20 cellular contexts compared by ENCODE assay signal in genomic region chr5:153159611-153160010, GRCh38.
DNase-seq lines count a peak whose midpoint lies in the region; ATAC-seq and TF ChIP-seq lines count a peak whose summit lies in the region.
"Had no signal": no experiment of that assay in that cellular context is flagged by ENCODE, and none has a peak within 500 bp of the region (broad histone marks: within the 10 kb centered on the region; RNA-seq: fewer than 3 reads in every experiment).

No MANE protein-coding gene starts in this region.

- H3K14ac ChIP-seq in mesenchymal stem cell (ENCODE audit: low read length in 2 of 2), result no peak overlapping the region

- H3K27me3 ChIP-seq in mesenchymal stem cell (ENCODE audit: control insufficient read depth in 1 of 2, insufficient read depth in 1 of 2, low read length in 2 of 2) (no peaks in the 10 kb centered on the region), dorsolateral prefrontal cortex (no peaks in the 10 kb centered on the region)
- H3K27me3 ChIP-seq: BLaER1 treated with 17β-estradiol and CSF1 and Interleukin-3, amounts not matched to agents 10 nM and 100 nM had no signal

- H3K79me1 ChIP-seq in mesenchymal stem cell (replicated peaks; ENCODE audit: low read length, poor library complexity, severe bottlenecking), result no peaks in the 10 kb centered on the region

- H3K27ac ChIP-seq in mesenchymal stem cell (ENCODE audit: low read length, poor library complexity, severe bottlenecking), result no peak overlapping the region
- H3K27ac ChIP-seq in dorsolateral prefrontal cortex, result no peak overlapping the region
- H3K27ac ChIP-seq: BLaER1 treated with 17β-estradiol and CSF1 and Interleukin-3, amounts not matched to agents 10 nM and 100 nM; psoas muscle had no signal

- TF ChIP-seq CTCF in choroid plexus epithelial cell (conservative IDR thresholded peaks at IDR 0.05; ENCODE audit: low read depth, low read length), result no peak
- TF ChIP-seq CTCF in dorsolateral prefrontal cortex (IDR thresholded peaks at IDR 0.05 in 54 of 56, conservative IDR thresholded peaks at IDR 0.05 in 2 of 56; ENCODE audit: low read depth in 1 of 56, partially characterized antibody in 56 of 56), result no peak

- no peaks in the 10 kb centered on the region for H3K36me3 Mint-ChIP-seq in naive thymus-derived CD8-positive, alpha-beta T cell
- H3K36me3 Mint-ChIP-seq: activated naive CD8-positive, alpha-beta T cell treated with anti-CD3 and anti-CD28 coated beads, Interleukin-2, amount 10 ng/mL, durations not matched to agents 7 days and 5 days; naive B cell had no signal

- no peaks in the 10 kb centered on the region for H3K9me3 ChIP-seq in mesenchymal stem cell (ENCODE audit: control insufficient read depth, low read length)
- H3K9me3 ChIP-seq: BLaER1 treated with 17β-estradiol and CSF1 and Interleukin-3, amounts not matched to agents 10 nM and 100 nM; psoas muscle had no signal

- no peak overlapping the region for H3K27ac Mint-ChIP-seq in naive thymus-derived CD8-positive, alpha-beta T cell
- H3K27ac Mint-ChIP-seq: activated naive CD8-positive, alpha-beta T cell treated with anti-CD3 and anti-CD28 coated beads, Interleukin-2, amount 10 ng/mL, durations not matched to agents 7 days and 5 days; GM23338 had no signal

- no peak overlapping the region for H2AK5ac ChIP-seq in mesenchymal stem cell (ENCODE audit: low read length, severe bottlenecking)

- intact Hi-C loops in dorsolateral prefrontal cortex (cut with DNase I), result no loop called here

- 9% methylated on average over 3 of the region's 3 CpGs for WGBS in mesenchymal stem cell

- H3K4me1 Mint-ChIP-seq in naive thymus-derived CD8-positive, alpha-beta T cell, result no peaks in the 10 kb centered on the region
- H3K4me1 Mint-ChIP-seq: activated naive CD8-positive, alpha-beta T cell treated with anti-CD3 and anti-CD28 coated beads, Interleukin-2, amount 10 ng/mL, durations not matched to agents 7 days and 5 days; central memory CD8-positive, alpha-beta T cell; naive B cell had no signal

- ATAC-seq in naive thymus-derived CD8-positive, alpha-beta T cell, result no peak
- ATAC-seq in GM19397 (IDR thresholded peaks at IDR 0.05; ENCODE audit: unreplicated experiment), result no peak
- ATAC-seq: activated T-cell treated with anti-CD3 and anti-CD28 coated beads, Interleukin-2, amount 50 U/mL, for 4 hours; GM23338; left ventricle myocardium superior; psoas muscle had no signal

- H3K27me3 Mint-ChIP-seq in naive thymus-derived CD8-positive, alpha-beta T cell, result no peaks in the 10 kb centered on the region
- H3K27me3 Mint-ChIP-seq: activated naive CD8-positive, alpha-beta T cell treated with anti-CD3 and anti-CD28 coated beads, Interleukin-2, amount 10 ng/mL, durations not matched to agents 7 days and 5 days; central memory CD8-positive, alpha-beta T cell; naive B cell had no signal

- H3K4me3 Mint-ChIP-seq in naive thymus-derived CD8-positive, alpha-beta T cell, result no peak overlapping the region
- H3K4me3 Mint-ChIP-seq: activated naive CD8-positive, alpha-beta T cell treated with anti-CD3 and anti-CD28 coated beads, Interleukin-2, amount 10 ng/mL, durations not matched to agents 7 days and 5 days; activated T-cell treated with anti-CD3 and anti-CD28 coated beads, Interleukin-2, amount 50 U/mL, for 4 hours; central memory CD8-positive, alpha-beta T cell; GM23338; naive B cell had no signal

- H3K4me1 ChIP-seq in mesenchymal stem cell (ENCODE audit: control insufficient read depth, insufficient read depth, low read depth, low read length), result no peaks in the 10 kb centered on the region
- H3K4me1 ChIP-seq: BLaER1 treated with 17β-estradiol and CSF1 and Interleukin-3, amounts not matched to agents 10 nM and 100 nM; psoas muscle had no signal

- H4K91ac ChIP-seq in mesenchymal stem cell (ENCODE audit: low read length), result no peak overlapping the region

- H2BK15ac ChIP-seq in mesenchymal stem cell (ENCODE audit: low read depth, poor library complexity, severe bottlenecking), result no peak overlapping the region

- H3K23ac ChIP-seq in mesenchymal stem cell (ENCODE audit: low read length in 2 of 2), result no peak overlapping the region

- H4K8ac ChIP-seq in mesenchymal stem cell (ENCODE audit: low read length), result no peak overlapping the region

- peaks cover 0 to 21% (median 3%) of the 10 kb centered on the region in 9 donors for H3K9me3 Mint-ChIP-seq in naive thymus-derived CD8-positive, alpha-beta T cell
- H3K9me3 Mint-ChIP-seq: activated naive CD8-positive, alpha-beta T cell treated with anti-CD3 and anti-CD28 coated beads, Interleukin-2, amount 10 ng/mL, durations not matched to agents 7 days and 5 days; GM23338 had no signal

- no peak overlapping the region for H3K4ac ChIP-seq in mesenchymal stem cell (ENCODE audit: low read depth in 1 of 2, low read length in 2 of 2)

- no peak overlapping the region for H2BK12ac ChIP-seq in mesenchymal stem cell (ENCODE audit: low read length in 2 of 2)

- no peak overlapping the region for H2BK120ac ChIP-seq in mesenchymal stem cell (ENCODE audit: low read depth, low read length)

- H3K4me2 ChIP-seq in mesenchymal stem cell (ENCODE audit: low read length, poor library complexity, severe bottlenecking), result no peak overlapping the region
- H3K4me2 ChIP-seq: BLaER1 treated with 17β-estradiol and CSF1 and Interleukin-3, amounts not matched to agents 10 nM and 100 nM; GM23338 had no signal

- no peak overlapping the region for H3K9ac ChIP-seq in mesenchymal stem cell (ENCODE audit: low read length)
- H3K9ac ChIP-seq: BLaER1 treated with 17β-estradiol and CSF1 and Interleukin-3, amounts not matched to agents 10 nM and 100 nM had no signal

- peak; percentile 34 for DNase-seq in AG20443 (ENCODE audit: low spot score)
- DNase-seq in HT1080 (ENCODE audit: low read depth), result peak; percentile 86
- peak; percentile 13 for DNase-seq in choroid plexus epithelial cell (ENCODE audit: low read depth)
- DNase-seq in mesenchymal stem cell, result peak; percentile 60
- no peak for DNase-seq in NCI-H748 treated with DMSO at 0.1 percent for 48 hours (lab: John Stamatoyannopoulos, UW)
- no peak for DNase-seq in naive thymus-derived CD8-positive, alpha-beta T cell
- DNase-seq in dorsolateral prefrontal cortex, result no peak
- DNase-seq: activated CD4-positive, alpha-beta T cell treated with anti-CD3 and anti-CD28 coated beads, Interleukin-2, amount 50 U/mL, for 48 hours; activated naive CD8-positive, alpha-beta T cell treated with anti-CD3 and anti-CD28 coated beads, Interleukin-2, amount 10 ng/mL, durations not matched to agents 7 days and 5 days; activated T-cell treated with anti-CD3 and anti-CD28 coated beads, Interleukin-2, amount 50 U/mL, for 4 hours; hypothalamus; left ventricle myocardium superior; naive B cell; NCI-H1436; NCI-H510A; psoas muscle had no signal

- H3K18ac ChIP-seq in mesenchymal stem cell (ENCODE audit: low read depth in 1 of 2, low read length in 2 of 2), result no peak overlapping the region

- H2AFZ ChIP-seq in mesenchymal stem cell (ENCODE audit: low read depth, low read length), result no peak overlapping the region
- H2AFZ ChIP-seq: GM23338 had no signal

- H3K4me3 ChIP-seq in choroid plexus epithelial cell (ENCODE audit: low read depth, low read length) (no peak overlapping the region), mesenchymal stem cell (ENCODE audit: insufficient read depth in 1 of 2, low read depth in 1 of 2, low read length in 2 of 2) (no peak overlapping the region), dorsolateral prefrontal cortex (no peak overlapping the region)
- H3K4me3 ChIP-seq: BLaER1 treated with 17β-estradiol and CSF1 and Interleukin-3, amounts not matched to agents 10 nM and 100 nM; GM23338; psoas muscle had no signal

- POLR2A ChIA-PET in naive thymus-derived CD8-positive, alpha-beta T cell (lab: Charles Lee), result no interaction called here

- no peak overlapping the region for H2BK5ac ChIP-seq in mesenchymal stem cell (ENCODE audit: low read depth, low read length, poor library complexity, severe bottlenecking)

- H3K36me3 ChIP-seq in mesenchymal stem cell (ENCODE audit: control insufficient read depth in 1 of 2, insufficient read depth in 2 of 2, low read depth in 1 of 2, low read length in 2 of 2), result no peaks in the 10 kb centered on the region
- H3K36me3 ChIP-seq: BLaER1 treated with 17β-estradiol and CSF1 and Interleukin-3, amounts not matched to agents 10 nM and 100 nM had no signal

Comparison
In these comparisons a context has a peak if more than half of its experiments do, and no peak if none do; other contexts are left out.
1. DNase-seq: peak in AG20443 (single experiment), HT1080 (single experiment), choroid plexus epithelial cell (single experiment) and mesenchymal stem cell (single experiment); none in NCI-H748 treated with DMSO at 0.1 percent for 48 hours (single experiment), naive thymus-derived CD8-positive, alpha-beta T cell (0 of 10) and dorsolateral prefrontal cortex (0 of 10).